10 cellular contexts compared by ENCODE assay signal in the genomic region with DNA sequence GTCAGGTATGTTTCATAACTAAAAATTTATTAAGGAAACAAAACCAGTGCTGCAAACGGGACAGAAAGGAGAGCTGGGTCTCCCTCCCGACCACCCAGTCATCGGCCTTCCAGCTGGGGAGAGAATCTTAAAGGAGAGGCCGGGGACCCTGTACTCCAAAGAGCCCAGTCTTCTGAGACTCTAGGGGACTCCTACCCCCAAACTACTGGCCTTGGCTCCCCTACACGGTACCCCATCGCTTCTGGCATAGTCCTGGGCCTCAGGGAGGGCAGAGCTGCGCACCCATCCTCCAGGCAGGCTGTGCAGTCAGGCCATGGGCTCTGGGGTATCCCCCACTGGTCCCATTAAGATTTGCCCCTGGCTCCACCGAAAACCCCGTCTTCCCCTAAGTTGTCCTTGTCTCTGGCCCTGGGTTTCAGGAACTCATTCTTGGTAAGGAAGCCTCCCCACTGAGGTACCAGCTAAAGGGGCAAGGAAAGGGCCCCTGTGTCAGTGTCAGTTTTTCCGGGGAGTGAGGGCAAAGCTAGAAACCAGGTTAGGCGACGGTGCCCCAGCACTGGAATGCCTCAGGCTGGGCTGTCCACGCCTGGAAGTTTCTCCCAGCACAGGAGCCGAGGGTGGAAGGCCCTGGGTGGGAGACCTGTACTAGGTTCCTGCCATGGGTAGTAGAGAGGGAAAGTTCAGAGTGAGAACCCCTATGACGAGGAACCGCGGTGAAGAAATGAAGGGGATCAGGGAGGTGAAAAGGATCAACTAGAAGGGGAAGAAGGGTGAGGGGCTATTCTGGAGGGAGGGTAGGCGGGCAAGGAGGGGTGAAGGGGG. TPM values are rescaled to one million over a fixed set of nuclear protein-coding genes. Genes with fewer than 3 reads are reported as not detected.
DNase-seq lines count a peak whose midpoint lies in the region; ATAC-seq lines count a peak whose summit lies in the region.
"Had no signal": no experiment of that assay in that cellular context is flagged by ENCODE, and none has a peak within 500 bp of the region (broad histone marks: within the 10 kb centered on the region; RNA-seq: fewer than 3 reads in every experiment).

No MANE protein-coding gene starts in this region.

- no peak overlapping the region for H2AFZ ChIP-seq in GM23248

- H3K9me3 Mint-ChIP-seq in activated T-helper 17 cell treated with anti-CD3 and anti-CD28 coated beads, Interleukin-2, amount 50 U/mL, for 72 hours = no peaks in the 10 kb centered on the region
- no peaks in the 10 kb centered on the region for H3K9me3 Mint-ChIP-seq in stimulated activated effector memory CD8-positive, alpha-beta T cell treated with anti-CD3 and anti-CD28 coated beads, Interleukin-12 subunit alpha, Interleukin-12 subunit beta, amount 100 ng/mL, for 72 hours

- H3F3A ChIP-seq in GM23248 (ENCODE audit: insufficient read depth) = peaks cover 31% of the 10 kb centered on the region

- H3K9ac ChIP-seq in GM23248 = 0 out of 2 replicates have a peak overlapping the region, but pooled peaks have one; percentile 20

- H3K36me3 Mint-ChIP-seq in activated T-helper 17 cell treated with anti-CD3 and anti-CD28 coated beads, Interleukin-2, amount 50 U/mL, for 72 hours (ENCODE audit: low read depth) = peaks cover 76% of the 10 kb centered on the region
- H3K36me3 Mint-ChIP-seq in stimulated activated effector memory CD8-positive, alpha-beta T cell treated with anti-CD3 and anti-CD28 coated beads, Interleukin-12 subunit alpha, Interleukin-12 subunit beta, amount 100 ng/mL, for 72 hours = peaks cover 83% of the 10 kb centered on the region

- peaks cover 34% of the 10 kb centered on the region for H3K4me1 ChIP-seq in GM23248 (ENCODE audit: insufficient read depth)
- H3K4me1 ChIP-seq in right cardiac atrium (ENCODE audit: control insufficient read depth, insufficient read depth, low read length) = peaks cover 2% of the 10 kb centered on the region

- no peak overlapping the region for H3K4me2 ChIP-seq in GM23248 (ENCODE audit: unreplicated experiment)

- no peaks in the 10 kb centered on the region; the same call in 1 of the 2 replicates for H3K36me3 ChIP-seq in GM23248 (ENCODE audit: low read depth)

- in situ Hi-C loops in GM23248 (cut with MboI) = loop anchor here (10.0 kb wide), 1 partner anchor 185 kb away; no protein-coding TSS in a partner anchor

- no peak for ATAC-seq in activated T-helper 17 cell treated with anti-CD3 and anti-CD28 coated beads, Interleukin-2, amount 50 U/mL, for 72 hours (replicated peaks)
- ATAC-seq in right cardiac atrium = no peak
- no peak for ATAC-seq in stimulated activated effector memory CD8-positive, alpha-beta T cell treated with anti-CD3 and anti-CD28 coated beads, Interleukin-12 subunit alpha, Interleukin-12 subunit beta, amount 100 ng/mL, for 72 hours

- H3K9me3 ChIP-seq in GM23248 (ENCODE audit: low read depth) (no peaks in the 10 kb centered on the region), right cardiac atrium (ENCODE audit: control insufficient read depth, low read length) (no peaks in the 10 kb centered on the region)

- no peak overlapping the region for H3K27ac ChIP-seq in GM23248
- peak overlapping the region; percentile 90 for H3K27ac ChIP-seq in right cardiac atrium (ENCODE audit: low read length)

- DNase-seq in GM23248 = no peak
- DNase-seq in right cardiac atrium = no peak
- DNase-seq in stimulated activated effector memory CD8-positive, alpha-beta T cell treated with anti-CD3 and anti-CD28 coated beads, Interleukin-12 subunit alpha, Interleukin-12 subunit beta, amount 100 ng/mL, for 72 hours (ENCODE audit: low spot score in 2 of 2) = no peak
- DNase-seq in D341Med (ENCODE audit: low spot score) = no peak
- DNase-seq in SK-N-DZ (ENCODE audit: low spot score) = no peak
- no peak for DNase-seq in CD1c-positive myeloid dendritic cell (ENCODE audit: extremely low spot score)
- DNase-seq: activated CD8-positive, alpha-beta memory T cell treated with anti-CD3 and anti-CD28 coated beads for 24 hours; islet precursor cell; SHP77 treated with DMSO at 0.1 percent for 48 hours had no signal

- no peaks in the 10 kb centered on the region for H3K27me3 ChIP-seq in GM23248 (replicated peaks; ENCODE audit: insufficient read depth)
- H3K27me3 ChIP-seq in right cardiac atrium (ENCODE audit: control insufficient read depth, insufficient read depth) = no peaks in the 10 kb centered on the region

- H3K4me3 Mint-ChIP-seq in activated T-helper 17 cell treated with anti-CD3 and anti-CD28 coated beads, Interleukin-2, amount 50 U/mL, for 72 hours = peak overlapping the region; percentile 57
- peak overlapping the region; percentile 31 for H3K4me3 Mint-ChIP-seq in stimulated activated effector memory CD8-positive, alpha-beta T cell treated with anti-CD3 and anti-CD28 coated beads, Interleukin-12 subunit alpha, Interleukin-12 subunit beta, amount 100 ng/mL, for 72 hours

- no peak overlapping the region for H3K4me3 ChIP-seq in GM23248
- H3K4me3 ChIP-seq in right cardiac atrium (ENCODE audit: low read length) = no peak overlapping the region

- 89 to 91% methylated on average over 17 to 18 of the region's 18 CpGs for WGBS in GM23248 (ENCODE audit: low coverage in 1 of 2, low lambda C conversion rate in 2 of 2, missing lambda C conversion rate in 2 of 2), 2 experiments
- 54% methylated on average over 18 of the region's 18 CpGs for WGBS in right cardiac atrium

- no peaks in the 10 kb centered on the region for H3K9me2 ChIP-seq in GM23248 (ENCODE audit: insufficient read depth)

- H3K4me1 Mint-ChIP-seq in activated T-helper 17 cell treated with anti-CD3 and anti-CD28 coated beads, Interleukin-2, amount 50 U/mL, for 72 hours = peaks cover 10% of the 10 kb centered on the region
- H3K4me1 Mint-ChIP-seq in stimulated activated effector memory CD8-positive, alpha-beta T cell treated with anti-CD3 and anti-CD28 coated beads, Interleukin-12 subunit alpha, Interleukin-12 subunit beta, amount 100 ng/mL, for 72 hours = peaks cover 48% of the 10 kb centered on the region

- peaks cover 4% of the 10 kb centered on the region for H3K27me3 Mint-ChIP-seq in activated T-helper 17 cell treated with anti-CD3 and anti-CD28 coated beads, Interleukin-2, amount 50 U/mL, for 72 hours

- no peaks in the 10 kb centered on the region for H4K20me1 ChIP-seq in GM23248 (ENCODE audit: insufficient read depth)

- intact Hi-C loops in right cardiac atrium (cut with DNase I) = loop anchor here in 3 of 4 donors (2.0 to 10.0 kb wide), 4 partner anchors 31 to 182 kb away; no protein-coding TSS in a partner anchor

- H3K79me2 ChIP-seq in GM23248 (ENCODE audit: insufficient read depth) = peaks cover 46% of the 10 kb centered on the region

- H3K27ac Mint-ChIP-seq in activated T-helper 17 cell treated with anti-CD3 and anti-CD28 coated beads, Interleukin-2, amount 50 U/mL, for 72 hours = peak overlapping the region; percentile 13
- H3K27ac Mint-ChIP-seq in stimulated activated effector memory CD8-positive, alpha-beta T cell treated with anti-CD3 and anti-CD28 coated beads, Interleukin-12 subunit alpha, Interleukin-12 subunit beta, amount 100 ng/mL, for 72 hours = peak overlapping the region; percentile 76

RNA-seq across cellular contexts. Expression of a gene that starts 5.1 kb away (rescaled TPM):
- 35.0 and 59.8 TPM in 2 replicates for total RNA-seq in GM23248 (2014; rRNA removed; shearing (Covaris generic))
- 1.6 TPM in 2 replicates for polyA plus RNA-seq in GM23248 (2016; fragmentation: Nextera tagmentation; extraction: Ambion mirVana)
- total RNA-seq in activated T-helper 17 cell treated with anti-CD3 and anti-CD28 coated beads, Interleukin-2, amount 50 U/mL, for 72 hours = 10 to 100 TPM; 22.8 to 24.4 TPM
- 10 to 100 TPM; 16.9 to 33.0 (median 24.7) TPM for total RNA-seq in right cardiac atrium
- polyA plus RNA-seq in right cardiac atrium = 10.3 TPM
- 0.89 and 4.4 TPM in 2 replicates for polyA plus RNA-seq in SK-N-DZ (2014; cell fraction: cytosol; rRNA removed)
- 9.0 and 14.7 TPM in 2 replicates for polyA plus RNA-seq in SK-N-DZ (2014; cell fraction: nucleus; rRNA removed)

RNA-seq across cellular contexts. Expression of a gene that starts 18.2 kb away (rescaled TPM):
- total RNA-seq in GM23248 (2014; rRNA removed; shearing (Covaris generic)) = 67.3 and 92.0 TPM in 2 replicates
- 63.5 and 66.1 TPM in 2 replicates for polyA plus RNA-seq in GM23248 (2016; fragmentation: Nextera tagmentation; extraction: Ambion mirVana)
- 10 to 100 TPM; 20.7 to 39.3 TPM for total RNA-seq in activated T-helper 17 cell treated with anti-CD3 and anti-CD28 coated beads, Interleukin-2, amount 50 U/mL, for 72 hours
- total RNA-seq in right cardiac atrium = 10 to 100 TPM; 15.3 to 29.4 (median 20.5) TPM
- polyA plus RNA-seq in right cardiac atrium = 35.6 TPM
- 40.6 and 46.7 TPM in 2 replicates for polyA plus RNA-seq in SK-N-DZ (2014; cell fraction: cytosol; rRNA removed)
- polyA plus RNA-seq in SK-N-DZ (2014; cell fraction: nucleus; rRNA removed) = 28.2 and 44.6 TPM in 2 replicates

RNA-seq across cellular contexts. Expression of a gene that starts 30.1 kb away (rescaled TPM):
- total RNA-seq in GM23248 (2014; rRNA removed; shearing (Covaris generic)) = 51.2 and 58.1 TPM in 2 replicates
- polyA plus RNA-seq in GM23248 (2016; fragmentation: Nextera tagmentation; extraction: Ambion mirVana) (41.1 and 41.2 TPM in 2 replicates), right cardiac atrium (20.5 TPM)
- total RNA-seq in activated T-helper 17 cell treated with anti-CD3 and anti-CD28 coated beads, Interleukin-2, amount 50 U/mL, for 72 hours = 10 to 100 TPM; 36.9 to 40.2 TPM
- 10 to 100 TPM; 24.7 to 30.7 (median 27.5) TPM for total RNA-seq in right cardiac atrium
- 48.4 and 48.9 TPM in 2 replicates for polyA plus RNA-seq in SK-N-DZ (2014; cell fraction: cytosol; rRNA removed)
- polyA plus RNA-seq in SK-N-DZ (2014; cell fraction: nucleus; rRNA removed) = 129 and 146 TPM in 2 replicates

RNA-seq across cellular contexts. Expression of a gene that starts 34.9 kb away (rescaled TPM):
- 0.22 TPM in 1 of 2 replicates, not detected in the other for total RNA-seq in GM23248 (2014; rRNA removed; shearing (Covaris generic))
- polyA plus RNA-seq in GM23248 (2016; fragmentation: Nextera tagmentation; extraction: Ambion mirVana) = not detected in 2 replicates
- total RNA-seq in activated T-helper 17 cell treated with anti-CD3 and anti-CD28 coated beads, Interleukin-2, amount 50 U/mL, for 72 hours = under 1 TPM in 1 of 2 donors, not detected in 1; 0.09 TPM
- total RNA-seq in right cardiac atrium = 1 to 10 TPM; 3.9 to 5.7 (median 4.2) TPM
- 5.4 TPM for polyA plus RNA-seq in right cardiac atrium
- polyA plus RNA-seq in SK-N-DZ (2014; cell fraction: cytosol; rRNA removed) = not detected in 2 replicates
- 0.34 TPM in 1 of 2 replicates, not detected in the other for polyA plus RNA-seq in SK-N-DZ (2014; cell fraction: nucleus; rRNA removed)
